ENCODE assay signal across 8 cellular contexts in the genomic region with DNA sequence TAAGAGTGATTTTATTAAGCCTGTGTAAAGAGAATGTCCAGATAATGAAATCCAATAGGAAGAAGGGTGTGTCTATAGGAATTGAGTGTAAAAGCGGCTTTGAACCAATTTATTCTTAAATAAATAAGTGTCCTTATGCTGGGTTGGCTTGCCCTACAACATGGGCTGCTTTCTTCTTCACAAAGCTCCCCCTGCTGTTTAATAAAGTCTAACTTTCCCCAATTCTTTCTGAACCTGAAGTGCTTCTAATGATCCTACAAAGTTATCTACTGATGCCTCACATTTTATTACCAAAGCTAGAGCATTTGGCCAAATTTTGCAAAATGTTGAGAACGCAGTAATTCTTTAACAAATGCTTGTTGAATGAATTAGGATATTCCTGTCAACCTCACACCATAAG. TPM values are rescaled to one million over a fixed set of nuclear protein-coding genes. Genes with fewer than 3 reads are reported as not detected.
DNase-seq lines count a peak whose midpoint lies in the region; ATAC-seq and FAIRE-seq lines count a peak whose summit lies in the region.

No MANE protein-coding gene starts in this region.

- no peaks in the 10 kb centered on the region for H3K9me3 ChIP-seq in aorta (ENCODE audit: control insufficient read depth, low read length)

- no peak overlapping the region for H3K27ac ChIP-seq in aorta (ENCODE audit: low read depth in 1 of 2, low read length in 2 of 2)

- in situ Hi-C loops in KBM-7 (cut with MboI; ENCODE audit: low pct_unique_long_range_greater_than_20kb, low sequenced_read_pairs): no loop called here

- H3K4me3 ChIP-seq in aorta (ENCODE audit: low read length in 2 of 2): no peak overlapping the region

- 49 to 54% methylated on average over 2 of the region's 2 CpGs for WGBS in aorta, 2 donors

- ATAC-seq in GM19035 (IDR thresholded peaks at IDR 0.05; ENCODE audit: unreplicated experiment) (no peak), aorta (ENCODE audit: low FRiP score) (no peak)

- peak; percentile 86 for FAIRE-seq in islet of Langerhans (lab: Jason Lieb, UNC)

- peak; percentile 70 for DNase-seq in D341Med (ENCODE audit: low spot score)
- DNase-seq in KBM-7: peak; percentile 58
- peak; percentile 62 for DNase-seq in astrocyte of the hippocampus (ENCODE audit: low read depth, low spot score)
- no peak for DNase-seq in ureter (ENCODE audit: low spot score)
- DNase-seq in DMS79 treated with DMSO at 0.1 percent for 48 hours (lab: John Stamatoyannopoulos, UW): no peak
- DNase-seq in aorta: no peak

- H3K4me1 ChIP-seq in aorta (ENCODE audit: control insufficient read depth in 1 of 2, insufficient read depth in 2 of 2, low read length in 2 of 2): no peaks in the 10 kb centered on the region

- intact Hi-C loops in aorta (cut with DNase I): loop anchor here (5.0 kb wide), 2 partner anchors 156 to 201 kb away; no protein-coding TSS in a partner anchor

- no peaks in the 10 kb centered on the region for H3K36me3 ChIP-seq in aorta (ENCODE audit: control insufficient read depth in 1 of 2, insufficient read depth in 2 of 2, low read length in 1 of 2)

- H3K27me3 ChIP-seq in aorta (ENCODE audit: control insufficient read depth in 1 of 2, insufficient read depth in 2 of 2, low read length in 1 of 2): no peaks in the 10 kb centered on the region

RNA-seq across cellular contexts. Expression of a gene that starts 36.3 kb away (rescaled TPM):
- total RNA-seq in ureter (20.4 TPM), aorta (1 to 10 TPM; 8.1 to 9.8 TPM)
- 1 to 10 TPM; 5.0 to 6.5 TPM for polyA plus RNA-seq in aorta

RNA-seq across cellular contexts. Expression of a gene that starts 50.7 kb away (rescaled TPM):
- total RNA-seq in ureter: 19.3 TPM
- total RNA-seq in aorta: 10 to 100 TPM; 16.0 to 17.3 TPM
- 1 to 10 TPM; 1.6 to 2.5 TPM for polyA plus RNA-seq in aorta

Comparison
In these comparisons a context has a peak if more than half of its experiments do, and no peak if none do; other contexts are left out.
1. DNase-seq: peak in D341Med (single experiment), KBM-7 (single experiment) and astrocyte of the hippocampus (single experiment); none in ureter (single experiment), DMS79 treated with DMSO at 0.1 percent for 48 hours (single experiment) and aorta (0 of 2).